In genomic region chr2:125667630-125668029, GRCh38 we compare ENCODE assay signal across 13 cellular contexts.
"Had no signal": no experiment of that assay in that cellular context is flagged by ENCODE, and none has a peak within 500 bp of the region (broad histone marks: within the 10 kb centered on the region; RNA-seq: fewer than 3 reads in every experiment).

No MANE protein-coding gene starts in this region.

- H3K9me3 ChIP-seq: breast epithelium, thoracic aorta had no signal

- H3K27ac ChIP-seq: breast epithelium, thoracic aorta had no signal

- FAIRE-seq: urothelium cell line had no signal

- H3K36me3 ChIP-seq: breast epithelium, thoracic aorta had no signal

- H3K4me3 ChIP-seq: breast epithelium, thoracic aorta had no signal

- ATAC-seq: activated CD8-positive, alpha-beta memory T cell treated with anti-CD3 and anti-CD28 coated beads, Interleukin-2, amount 10 ng/mL, durations not matched to agents 7 days and 5 days had no signal

- H3K27me3 ChIP-seq: breast epithelium had no signal

- H3K4me1 ChIP-seq: breast epithelium had no signal

- DNase-seq: activated CD4-positive, alpha-beta T cell treated with anti-CD3 and anti-CD28 coated beads, Interleukin-2, amount 50 U/mL, for 4 hours; activated CD4-positive, CD25-positive, alpha-beta regulatory T cell treated with anti-CD3 and anti-CD28 coated beads, Interleukin-2, amount 50 U/mL, for 72 hours; activated CD8-positive, alpha-beta memory T cell treated with anti-CD3 and anti-CD28 coated beads, Interleukin-2, amount 10 ng/mL, durations not matched to agents 7 days and 5 days; activated effector memory CD4-positive, alpha-beta T cell treated with anti-CD3 and anti-CD28 coated beads, Interleukin-2, amount 50 U/mL, for 16 hours; activated T-cell treated with anti-CD3 and anti-CD28 coated beads, Interleukin-2, amount 50 U/mL, for 24 hours; aorta; endodermal cell; hypothalamus; stimulated activated CD4-positive, alpha-beta T cell treated with anti-CD3 and anti-CD28 coated beads, Interleukin-4, amount 100 ng/mL, for 1 hour; stimulated activated CD8-positive, alpha-beta memory T cell treated with anti-CD3 and anti-CD28 coated beads, Interleukin-4, amount 100 ng/mL, for 48 hours had no signal
